1 cellular context compared by ENCODE assay signal in the genomic region with DNA sequence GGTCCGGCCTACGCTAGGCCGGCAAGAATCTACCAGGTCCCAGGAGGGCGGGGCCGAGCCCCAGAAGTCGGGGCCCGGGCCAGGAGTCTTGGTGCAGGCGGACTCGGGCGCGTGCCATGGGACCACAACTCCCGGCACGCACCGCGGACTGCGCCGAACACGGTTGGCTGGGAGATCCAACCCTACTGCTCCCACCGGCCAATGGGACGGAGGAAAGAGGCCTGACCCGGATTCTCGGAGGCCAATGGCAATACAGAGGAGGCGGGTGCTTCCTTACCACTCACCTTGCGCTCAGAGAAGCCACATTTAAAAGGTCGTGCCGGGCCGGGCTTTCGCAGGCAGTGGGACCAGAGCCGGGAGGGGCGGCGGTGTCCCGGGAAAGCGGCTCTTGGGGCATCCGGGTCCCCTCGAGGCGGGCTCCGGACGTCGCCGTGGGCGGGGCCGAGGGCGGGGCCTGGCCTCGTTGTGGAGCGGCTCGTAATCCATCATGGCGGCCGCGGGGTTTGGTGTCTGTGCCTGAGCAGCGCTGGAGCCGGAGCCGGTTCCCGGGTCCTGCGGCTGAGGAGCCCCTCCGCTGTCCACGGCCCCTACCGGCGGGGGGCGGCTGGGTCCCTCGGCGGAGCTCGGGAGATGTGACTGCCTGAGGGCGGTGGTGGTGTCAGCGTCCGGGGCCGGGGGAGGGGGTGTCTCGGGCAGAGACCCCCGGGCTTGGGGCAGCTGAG.
TF ChIP-seq lines count a peak whose summit lies in the region.

No MANE protein-coding gene starts in this region.

TF ChIP-seq in HepG2, 621 proteins besides CTCF, POLR2A, EP300 and RAD21 (continued from another document and continues in another):
- no peak for TF ChIP-seq CBFB (CRISPR knock-in tag; IDR thresholded peaks at IDR 0.05)
- TF ChIP-seq ZNF782 (CRISPR knock-in tag; IDR thresholded peaks at IDR 0.05; ENCODE audit: borderline replicate concordance) = peak; percentile 60; the same call in 1 of the 2 replicates
- TF ChIP-seq MXI1 (IDR thresholded peaks at IDR 0.05; ENCODE audit: borderline replicate concordance, low read depth, low read length) = peak; percentile 64; the same call in 1 of the 3 replicates
- TF ChIP-seq MTA1 (CRISPR knock-in tag; IDR thresholded peaks at IDR 0.05; ENCODE audit: borderline replicate concordance) = no peak
- no peak for TF ChIP-seq ZNF326 (CRISPR knock-in tag; IDR thresholded peaks at IDR 0.05; ENCODE audit: borderline replicate concordance)
- TF ChIP-seq HOXA5 (CRISPR knock-in tag; IDR thresholded peaks at IDR 0.05) = 0 out of 2 replicates have a peak, but pooled peaks have one; percentile 13
- TF ChIP-seq, protein P1, sequence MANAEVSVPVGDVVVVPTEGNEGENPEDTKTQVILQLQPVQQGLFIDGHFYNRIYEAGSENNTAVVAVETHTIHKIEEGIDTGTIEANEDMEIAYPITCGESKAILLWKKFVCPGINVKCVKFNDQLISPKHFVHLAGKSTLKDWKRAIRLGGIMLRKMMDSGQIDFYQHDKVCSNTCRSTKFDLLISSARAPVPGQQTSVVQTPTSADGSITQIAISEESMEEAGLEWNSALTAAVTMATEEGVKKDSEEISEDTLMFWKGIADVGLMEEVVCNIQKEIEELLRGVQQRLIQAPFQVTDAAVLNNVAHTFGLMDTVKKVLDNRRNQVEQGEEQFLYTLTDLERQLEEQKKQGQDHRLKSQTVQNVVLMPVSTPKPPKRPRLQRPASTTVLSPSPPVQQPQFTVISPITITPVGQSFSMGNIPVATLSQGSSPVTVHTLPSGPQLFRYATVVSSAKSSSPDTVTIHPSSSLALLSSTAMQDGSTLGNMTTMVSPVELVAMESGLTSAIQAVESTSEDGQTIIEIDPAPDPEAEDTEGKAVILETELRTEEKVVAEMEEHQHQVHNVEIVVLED (CRISPR knock-in tag; IDR thresholded peaks at IDR 0.05; ENCODE audit: borderline replicate concordance) = peak; percentile 72; the same call in 1 of the 2 replicates
- TF ChIP-seq ZNF547 (CRISPR knock-in tag; IDR thresholded peaks at IDR 0.05) = peak; percentile 55; the same call in 1 of the 2 replicates
- TF ChIP-seq ZNF143 (CRISPR knock-in tag; IDR thresholded peaks at IDR 0.05) = peak; percentile 96
- TF ChIP-seq, protein P2, sequence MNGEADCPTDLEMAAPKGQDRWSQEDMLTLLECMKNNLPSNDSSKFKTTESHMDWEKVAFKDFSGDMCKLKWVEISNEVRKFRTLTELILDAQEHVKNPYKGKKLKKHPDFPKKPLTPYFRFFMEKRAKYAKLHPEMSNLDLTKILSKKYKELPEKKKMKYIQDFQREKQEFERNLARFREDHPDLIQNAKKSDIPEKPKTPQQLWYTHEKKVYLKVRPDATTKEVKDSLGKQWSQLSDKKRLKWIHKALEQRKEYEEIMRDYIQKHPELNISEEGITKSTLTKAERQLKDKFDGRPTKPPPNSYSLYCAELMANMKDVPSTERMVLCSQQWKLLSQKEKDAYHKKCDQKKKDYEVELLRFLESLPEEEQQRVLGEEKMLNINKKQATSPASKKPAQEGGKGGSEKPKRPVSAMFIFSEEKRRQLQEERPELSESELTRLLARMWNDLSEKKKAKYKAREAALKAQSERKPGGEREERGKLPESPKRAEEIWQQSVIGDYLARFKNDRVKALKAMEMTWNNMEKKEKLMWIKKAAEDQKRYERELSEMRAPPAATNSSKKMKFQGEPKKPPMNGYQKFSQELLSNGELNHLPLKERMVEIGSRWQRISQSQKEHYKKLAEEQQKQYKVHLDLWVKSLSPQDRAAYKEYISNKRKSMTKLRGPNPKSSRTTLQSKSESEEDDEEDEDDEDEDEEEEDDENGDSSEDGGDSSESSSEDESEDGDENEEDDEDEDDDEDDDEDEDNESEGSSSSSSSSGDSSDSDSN (CRISPR knock-in tag; IDR thresholded peaks at IDR 0.05) = peak; percentile 59; the same call in 1 of the 2 replicates
- TF ChIP-seq PHF8 (CRISPR knock-in tag; IDR thresholded peaks at IDR 0.05) = peak; percentile 77
- TF ChIP-seq SNAPC2 (CRISPR knock-in tag; IDR thresholded peaks at IDR 0.05) = 0 out of 2 replicates have a peak, but pooled peaks have one; percentile 13
- TF ChIP-seq ZNF598 (CRISPR knock-in tag; IDR thresholded peaks at IDR 0.05; ENCODE audit: borderline replicate concordance) = peak; percentile 65
- TF ChIP-seq, protein P3, sequence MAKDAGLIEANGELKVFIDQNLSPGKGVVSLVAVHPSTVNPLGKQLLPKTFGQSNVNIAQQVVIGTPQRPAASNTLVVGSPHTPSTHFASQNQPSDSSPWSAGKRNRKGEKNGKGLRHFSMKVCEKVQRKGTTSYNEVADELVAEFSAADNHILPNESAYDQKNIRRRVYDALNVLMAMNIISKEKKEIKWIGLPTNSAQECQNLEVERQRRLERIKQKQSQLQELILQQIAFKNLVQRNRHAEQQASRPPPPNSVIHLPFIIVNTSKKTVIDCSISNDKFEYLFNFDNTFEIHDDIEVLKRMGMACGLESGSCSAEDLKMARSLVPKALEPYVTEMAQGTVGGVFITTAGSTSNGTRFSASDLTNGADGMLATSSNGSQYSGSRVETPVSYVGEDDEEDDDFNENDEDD (CRISPR knock-in tag; IDR thresholded peaks at IDR 0.05; ENCODE audit: borderline replicate concordance) = no peak; the same call in 1 of the 2 replicates
- no peak for TF ChIP-seq SMAD3 (CRISPR knock-in tag; IDR thresholded peaks at IDR 0.05)
- TF ChIP-seq ASH2L (IDR thresholded peaks at IDR 0.05; ENCODE audit: insufficient read length, low read depth, low read length) = peak; percentile 62
- no peak for TF ChIP-seq SYNCRIP (IDR thresholded peaks at IDR 0.05; ENCODE audit: insufficient read depth, low read depth, low read length)
- no peak for TF ChIP-seq ZNF451 (CRISPR knock-in tag; IDR thresholded peaks at IDR 0.05)
- TF ChIP-seq ZNF430 (CRISPR knock-in tag; IDR thresholded peaks at IDR 0.05) = 0 out of 2 replicates have a peak, but pooled peaks have one; percentile 56
- no peak for TF ChIP-seq HMG20B (CRISPR knock-in tag; conservative IDR thresholded peaks at IDR 0.05)
- TF ChIP-seq, protein P4, sequence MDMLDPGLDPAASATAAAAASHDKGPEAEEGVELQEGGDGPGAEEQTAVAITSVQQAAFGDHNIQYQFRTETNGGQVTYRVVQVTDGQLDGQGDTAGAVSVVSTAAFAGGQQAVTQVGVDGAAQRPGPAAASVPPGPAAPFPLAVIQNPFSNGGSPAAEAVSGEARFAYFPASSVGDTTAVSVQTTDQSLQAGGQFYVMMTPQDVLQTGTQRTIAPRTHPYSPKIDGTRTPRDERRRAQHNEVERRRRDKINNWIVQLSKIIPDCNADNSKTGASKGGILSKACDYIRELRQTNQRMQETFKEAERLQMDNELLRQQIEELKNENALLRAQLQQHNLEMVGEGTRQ (IDR thresholded peaks at IDR 0.05; ENCODE audit: low read depth, low read length) = 0 out of 2 replicates have a peak, but pooled peaks have one; percentile 8
- TF ChIP-seq, protein P4 (CRISPR knock-in tag; IDR thresholded peaks at IDR 0.05; ENCODE audit: borderline replicate concordance) = no peak
- TF ChIP-seq CHCHD3 (CRISPR knock-in tag; IDR thresholded peaks at IDR 0.05) = 0 out of 2 replicates have a peak, but pooled peaks have one; percentile 16
- no peak for TF ChIP-seq PHB2 (IDR thresholded peaks at IDR 0.05; ENCODE audit: partially characterized antibody)
- TF ChIP-seq, protein P5, sequence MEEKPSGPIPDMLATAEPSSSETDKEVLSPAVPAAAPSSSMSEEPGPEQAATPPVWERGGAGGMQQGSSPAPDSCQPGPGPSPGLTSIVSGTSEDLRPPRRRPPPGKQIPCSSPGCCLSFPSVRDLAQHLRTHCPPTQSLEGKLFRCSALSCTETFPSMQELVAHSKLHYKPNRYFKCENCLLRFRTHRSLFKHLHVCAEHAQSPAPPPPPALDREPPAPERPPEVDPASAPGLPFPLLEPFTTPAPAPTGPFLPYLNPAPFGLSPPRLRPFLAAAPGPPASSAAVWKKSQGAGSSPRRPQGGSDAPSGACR (CRISPR knock-in tag; IDR thresholded peaks at IDR 0.05) = no peak
- no peak; the same call in 1 of the 2 replicates for TF ChIP-seq ZSCAN25 (CRISPR knock-in tag; IDR thresholded peaks at IDR 0.05)
- TF ChIP-seq, protein P6, sequence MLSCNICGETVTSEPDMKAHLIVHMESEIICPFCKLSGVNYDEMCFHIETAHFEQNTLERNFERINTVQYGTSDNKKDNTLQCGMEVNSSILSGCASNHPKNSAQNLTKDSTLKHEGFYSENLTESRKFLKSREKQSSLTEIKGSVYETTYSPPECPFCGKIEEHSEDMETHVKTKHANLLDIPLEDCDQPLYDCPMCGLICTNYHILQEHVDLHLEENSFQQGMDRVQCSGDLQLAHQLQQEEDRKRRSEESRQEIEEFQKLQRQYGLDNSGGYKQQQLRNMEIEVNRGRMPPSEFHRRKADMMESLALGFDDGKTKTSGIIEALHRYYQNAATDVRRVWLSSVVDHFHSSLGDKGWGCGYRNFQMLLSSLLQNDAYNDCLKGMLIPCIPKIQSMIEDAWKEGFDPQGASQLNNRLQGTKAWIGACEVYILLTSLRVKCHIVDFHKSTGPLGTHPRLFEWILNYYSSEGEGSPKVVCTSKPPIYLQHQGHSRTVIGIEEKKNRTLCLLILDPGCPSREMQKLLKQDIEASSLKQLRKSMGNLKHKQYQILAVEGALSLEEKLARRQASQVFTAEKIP (CRISPR knock-in tag; IDR thresholded peaks at IDR 0.05; ENCODE audit: borderline replicate concordance) = no peak
- TF ChIP-seq SKI (IDR thresholded peaks at IDR 0.05; ENCODE audit: partially characterized antibody) = peak; percentile 10
- peak; percentile 73 for TF ChIP-seq ZNF7 (CRISPR knock-in tag; IDR thresholded peaks at IDR 0.05)
- peak; percentile 41; the same call in 1 of the 2 replicates for TF ChIP-seq HDAC1 (CRISPR knock-in tag; IDR thresholded peaks at IDR 0.05)
- TF ChIP-seq ZFX (CRISPR knock-in tag; IDR thresholded peaks at IDR 0.05; ENCODE audit: low read depth) = peak; percentile 81
- TF ChIP-seq CREM (IDR thresholded peaks at IDR 0.05) = peak; percentile 51; the same call in 1 of the 2 replicates
- TF ChIP-seq CREM (CRISPR knock-in tag; IDR thresholded peaks at IDR 0.05) = no peak
- TF ChIP-seq MATR3 (CRISPR knock-in tag; IDR thresholded peaks at IDR 0.05) = no peak
- no peak for TF ChIP-seq NONO (IDR thresholded peaks at IDR 0.05)
- peak; percentile 65; the same call in 1 of the 2 replicates for TF ChIP-seq NONO (CRISPR knock-in tag; conservative IDR thresholded peaks at IDR 0.05)
- TF ChIP-seq SRSF9 (IDR thresholded peaks at IDR 0.05; ENCODE audit: borderline replicate concordance, insufficient read depth, low read depth, low read length, poor library complexity, severe bottlenecking) = no peak
- TF ChIP-seq CBX5 (CRISPR knock-in tag; IDR thresholded peaks at IDR 0.05; ENCODE audit: borderline replicate concordance) = 0 out of 2 replicates have a peak, but pooled peaks have one; percentile 30
- TF ChIP-seq, protein P7, sequence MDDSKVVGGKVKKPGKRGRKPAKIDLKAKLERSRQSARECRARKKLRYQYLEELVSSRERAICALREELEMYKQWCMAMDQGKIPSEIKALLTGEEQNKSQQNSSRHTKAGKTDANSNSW (CRISPR knock-in tag; IDR thresholded peaks at IDR 0.05; ENCODE audit: borderline replicate concordance) = peak; percentile 68; the same call in 1 of the 2 replicates
- TF ChIP-seq RBM39 (IDR thresholded peaks at IDR 0.05; ENCODE audit: low read depth, low read length, poor library complexity, severe bottlenecking) = peak; percentile 64
- TF ChIP-seq, protein P8, sequence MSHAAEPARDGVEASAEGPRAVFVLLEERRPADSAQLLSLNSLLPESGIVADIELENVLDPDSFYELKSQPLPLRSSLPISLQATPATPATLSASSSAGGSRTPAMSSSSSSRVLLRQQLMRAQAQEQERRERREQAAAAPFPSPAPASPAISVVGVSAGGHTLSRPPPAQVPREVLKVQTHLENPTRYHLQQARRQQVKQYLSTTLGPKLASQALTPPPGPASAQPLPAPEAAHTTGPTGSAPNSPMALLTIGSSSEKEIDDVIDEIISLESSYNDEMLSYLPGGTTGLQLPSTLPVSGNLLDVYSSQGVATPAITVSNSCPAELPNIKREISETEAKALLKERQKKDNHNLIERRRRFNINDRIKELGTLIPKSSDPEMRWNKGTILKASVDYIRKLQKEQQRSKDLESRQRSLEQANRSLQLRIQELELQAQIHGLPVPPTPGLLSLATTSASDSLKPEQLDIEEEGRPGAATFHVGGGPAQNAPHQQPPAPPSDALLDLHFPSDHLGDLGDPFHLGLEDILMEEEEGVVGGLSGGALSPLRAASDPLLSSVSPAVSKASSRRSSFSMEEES (CRISPR knock-in tag; IDR thresholded peaks at IDR 0.05) = peak; percentile 31
- TF ChIP-seq, protein P9, sequence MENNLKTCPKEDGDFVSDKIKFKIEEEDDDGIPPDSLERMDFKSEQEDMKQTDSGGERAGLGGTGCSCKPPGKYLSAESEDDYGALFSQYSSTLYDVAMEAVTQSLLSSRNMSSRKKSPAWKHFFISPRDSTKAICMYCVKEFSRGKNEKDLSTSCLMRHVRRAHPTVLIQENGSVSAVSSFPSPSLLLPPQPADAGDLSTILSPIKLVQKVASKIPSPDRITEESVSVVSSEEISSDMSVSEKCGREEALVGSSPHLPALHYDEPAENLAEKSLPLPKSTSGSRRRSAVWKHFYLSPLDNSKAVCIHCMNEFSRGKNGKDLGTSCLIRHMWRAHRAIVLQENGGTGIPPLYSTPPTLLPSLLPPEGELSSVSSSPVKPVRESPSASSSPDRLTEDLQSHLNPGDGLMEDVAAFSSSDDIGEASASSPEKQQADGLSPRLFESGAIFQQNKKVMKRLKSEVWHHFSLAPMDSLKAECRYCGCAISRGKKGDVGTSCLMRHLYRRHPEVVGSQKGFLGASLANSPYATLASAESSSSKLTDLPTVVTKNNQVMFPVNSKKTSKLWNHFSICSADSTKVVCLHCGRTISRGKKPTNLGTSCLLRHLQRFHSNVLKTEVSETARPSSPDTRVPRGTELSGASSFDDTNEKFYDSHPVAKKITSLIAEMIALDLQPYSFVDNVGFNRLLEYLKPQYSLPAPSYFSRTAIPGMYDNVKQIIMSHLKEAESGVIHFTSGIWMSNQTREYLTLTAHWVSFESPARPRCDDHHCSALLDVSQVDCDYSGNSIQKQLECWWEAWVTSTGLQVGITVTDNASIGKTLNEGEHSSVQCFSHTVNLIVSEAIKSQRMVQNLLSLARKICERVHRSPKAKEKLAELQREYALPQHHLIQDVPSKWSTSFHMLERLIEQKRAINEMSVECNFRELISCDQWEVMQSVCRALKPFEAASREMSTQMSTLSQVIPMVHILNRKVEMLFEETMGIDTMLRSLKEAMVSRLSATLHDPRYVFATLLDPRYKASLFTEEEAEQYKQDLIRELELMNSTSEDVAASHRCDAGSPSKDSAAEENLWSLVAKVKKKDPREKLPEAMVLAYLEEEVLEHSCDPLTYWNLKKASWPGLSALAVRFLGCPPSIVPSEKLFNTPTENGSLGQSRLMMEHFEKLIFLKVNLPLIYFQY (CRISPR knock-in tag; IDR thresholded peaks at IDR 0.05; ENCODE audit: borderline replicate concordance) = peak; percentile 66; the same call in 1 of the 2 replicates
- TF ChIP-seq HHEX (CRISPR knock-in tag; IDR thresholded peaks at IDR 0.05) = no peak
